Comparison of ENCODE assay signal across 8 cellular contexts in genomic region chr1:87684194-87684593, GRCh38.
DNase-seq lines count a peak whose midpoint lies in the region; ATAC-seq and TF ChIP-seq lines count a peak whose summit lies in the region.

No MANE protein-coding gene starts in this region.

- H3K27me3 ChIP-seq in suprapubic skin: no peaks in the 10 kb centered on the region

- H3K27ac ChIP-seq in suprapubic skin: no peak overlapping the region

- no peaks in the 10 kb centered on the region for H3K36me3 ChIP-seq in suprapubic skin

- H3K9me3 Mint-ChIP-seq in activated naive CD4-positive, alpha-beta T cell treated with anti-CD3 and anti-CD28 coated beads, Interleukin-2, amount 10 ng/mL, durations not matched to agents 7 days and 5 days: no peaks in the 10 kb centered on the region

- no peaks in the 10 kb centered on the region for H3K4me1 Mint-ChIP-seq in activated naive CD4-positive, alpha-beta T cell treated with anti-CD3 and anti-CD28 coated beads, Interleukin-2, amount 10 ng/mL, durations not matched to agents 7 days and 5 days

- H3K4me3 ChIP-seq in astrocyte of the cerebellum (ENCODE audit: low read depth, low read length) (peak overlapping the region; percentile 40), suprapubic skin (peak overlapping the region; percentile 27)

- H3K27me3 Mint-ChIP-seq in activated naive CD4-positive, alpha-beta T cell treated with anti-CD3 and anti-CD28 coated beads, Interleukin-2, amount 10 ng/mL, durations not matched to agents 7 days and 5 days: no peaks in the 10 kb centered on the region

- H3K36me3 Mint-ChIP-seq in activated naive CD4-positive, alpha-beta T cell treated with anti-CD3 and anti-CD28 coated beads, Interleukin-2, amount 10 ng/mL, durations not matched to agents 7 days and 5 days: no peaks in the 10 kb centered on the region

- ATAC-seq in left colon (peak; percentile 75), HG03439 (IDR thresholded peaks at IDR 0.05; ENCODE audit: unreplicated experiment) (no peak)

- in situ Hi-C loops in astrocyte of the cerebellum (cut with HindIII; ENCODE audit: low sequenced_read_pairs): no loop called here
- in situ Hi-C loops in GM13977 (cut with MboI; ENCODE audit: low pct_unique_long_range_greater_than_20kb, low sequenced_read_pairs, unreplicated experiment): no loop called here

- H3K4me1 ChIP-seq in suprapubic skin: no peaks in the 10 kb centered on the region

- TF ChIP-seq POLR2A in suprapubic skin (IDR thresholded peaks at IDR 0.05): no peak

- peak overlapping the region; percentile 50 for H3K27ac Mint-ChIP-seq in activated naive CD4-positive, alpha-beta T cell treated with anti-CD3 and anti-CD28 coated beads, Interleukin-2, amount 10 ng/mL, durations not matched to agents 7 days and 5 days

- no peaks in the 10 kb centered on the region for H3K9me3 ChIP-seq in suprapubic skin

- intact Hi-C loops in left colon (cut with DNase I, micrococcal nuclease): loop anchor here in 1 of 2 donors (10.0 kb wide), 1 partner anchor 349 kb away; no protein-coding TSS in a partner anchor

- TF ChIP-seq CTCF in astrocyte of the cerebellum (IDR thresholded peaks at IDR 0.05; ENCODE audit: low read depth, low read length, missing control alignments): no peak
- no peak for TF ChIP-seq CTCF in suprapubic skin (IDR thresholded peaks at IDR 0.05)
- no peak for TF ChIP-seq CTCF in GM13977 (IDR thresholded peaks at IDR 0.05; ENCODE audit: extremely low read depth, insufficient read depth, missing control alignments)

- DNase-seq in activated naive CD4-positive, alpha-beta T cell treated with anti-CD3 and anti-CD28 coated beads, Interleukin-2, amount 10 ng/mL, durations not matched to agents 7 days and 5 days: no peak
- DNase-seq in activated naive CD4-positive, alpha-beta T cell treated with anti-CD3 and anti-CD28 coated beads, Interleukin-2, amount 50 U/mL, for 16 hours: no peak
- peak; percentile 5 for DNase-seq in astrocyte of the cerebellum (ENCODE audit: low read depth)
- DNase-seq in left colon: peak in 1 of 2 donors; percentile 40
- DNase-seq in suprapubic skin (ENCODE audit: low spot score in 2 of 2): no peak
- DNase-seq in stimulated activated CD4-positive, alpha-beta T cell treated with anti-CD3 and anti-CD28 coated beads, Interleukin-2, amount 100 ng/mL, for 48 hours: no peak
- no peak for DNase-seq in GM13977 (ENCODE audit: low spot score)

- TF ChIP-seq EP300 in suprapubic skin (IDR thresholded peaks at IDR 0.05): no peak

- CTCF ChIA-PET in activated naive CD4-positive, alpha-beta T cell treated with anti-CD3 and anti-CD28 coated beads, Interleukin-2, amount 10 ng/mL, durations not matched to agents 7 days and 5 days (lab: Charles Lee): no interaction called here

- H3K4me3 Mint-ChIP-seq in activated naive CD4-positive, alpha-beta T cell treated with anti-CD3 and anti-CD28 coated beads, Interleukin-2, amount 10 ng/mL, durations not matched to agents 7 days and 5 days: peak overlapping the region; percentile 44

- WGBS in suprapubic skin: 87% methylated on average over 14 of the region's 14 CpGs
